ENCODE assay signal across 23 cellular contexts in the genomic region with DNA sequence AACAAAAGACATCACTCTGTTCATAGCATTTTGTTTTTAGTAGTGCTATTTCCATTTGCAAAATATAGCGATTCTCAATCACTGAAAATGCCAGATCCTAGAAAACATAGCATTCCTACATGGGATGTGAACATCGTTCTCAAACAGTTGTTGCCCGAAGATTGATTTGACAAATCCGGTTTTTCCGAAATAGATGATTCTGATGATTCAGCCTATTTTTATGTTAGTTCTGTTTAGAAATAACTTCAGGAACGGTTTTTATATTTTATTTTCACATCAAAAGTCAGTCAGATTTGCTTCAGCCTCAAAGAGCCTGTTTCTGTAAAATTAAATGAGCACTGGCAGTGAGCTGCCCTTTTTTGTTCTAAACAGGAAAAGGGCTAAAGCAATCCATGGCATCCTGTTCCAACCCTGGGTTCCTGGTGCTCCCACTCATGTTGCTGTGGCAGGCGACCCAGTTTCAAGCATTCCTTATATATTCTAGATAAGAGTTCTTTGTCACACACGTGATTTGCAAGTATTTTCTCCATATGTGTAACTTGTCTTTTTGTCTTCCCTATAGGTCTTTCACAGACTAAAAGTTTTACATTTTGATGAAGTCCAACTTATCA.
"Had no signal": no experiment of that assay in that cellular context is flagged by ENCODE, and none has a peak within 500 bp of the region (broad histone marks: within the 10 kb centered on the region; RNA-seq: fewer than 3 reads in every experiment).

No MANE protein-coding gene starts in this region.

- H3K4me3 Mint-ChIP-seq: activated CD4-positive, alpha-beta memory T cell treated with anti-CD3 and anti-CD28 coated beads for 36 hours; activated CD4-positive, alpha-beta T cell treated with anti-CD3 and anti-CD28 coated beads, Interleukin-2, amount 10 ng/mL, durations not matched to agents 7 days and 5 days; activated naive CD4-positive, alpha-beta T cell treated with anti-CD3 and anti-CD28 coated beads for 36 hours; activated naive CD8-positive, alpha-beta T cell; activated T-helper 17 cell treated with anti-CD3 and anti-CD28 coated beads, Interleukin-2, amount 50 U/mL, for 72 hours; T-helper 17 cell had no signal

- H3K9me3 Mint-ChIP-seq: activated CD4-positive, alpha-beta memory T cell treated with anti-CD3 and anti-CD28 coated beads for 36 hours; activated CD4-positive, alpha-beta T cell treated with anti-CD3 and anti-CD28 coated beads, Interleukin-2, amount 10 ng/mL, durations not matched to agents 7 days and 5 days; activated naive CD4-positive, alpha-beta T cell treated with anti-CD3 and anti-CD28 coated beads for 36 hours; activated T-helper 17 cell treated with anti-CD3 and anti-CD28 coated beads, Interleukin-2, amount 50 U/mL, for 72 hours had no signal

- H3K4me1 Mint-ChIP-seq: activated CD4-positive, alpha-beta T cell treated with anti-CD3 and anti-CD28 coated beads, Interleukin-2, amount 10 ng/mL, durations not matched to agents 7 days and 5 days; T-helper 17 cell had no signal

- H3K36me3 Mint-ChIP-seq: activated CD4-positive, alpha-beta memory T cell treated with anti-CD3 and anti-CD28 coated beads for 36 hours had no signal

- H3K27me3 Mint-ChIP-seq: activated CD4-positive, alpha-beta memory T cell treated with anti-CD3 and anti-CD28 coated beads for 36 hours; activated naive CD8-positive, alpha-beta T cell had no signal

- DNase-seq: activated CD4-positive, alpha-beta memory T cell treated with anti-CD3 and anti-CD28 coated beads for 36 hours; activated CD4-positive, alpha-beta T cell treated with anti-CD3 and anti-CD28 coated beads, Interleukin-2, amount 10 ng/mL, durations not matched to agents 7 days and 5 days; activated CD4-positive, CD25-positive, alpha-beta regulatory T cell; activated CD8-positive, alpha-beta memory T cell treated with anti-CD3 and anti-CD28 coated beads for 24 hours; activated gamma-delta T cell; activated naive CD4-positive, alpha-beta T cell treated with anti-CD3 and anti-CD28 coated beads for 36 hours; activated T-cell treated with anti-CD3 and anti-CD28 coated beads for 4 hours; activated T-cell treated with anti-CD3 and anti-CD28 coated beads, Interleukin-2, amount 50 U/mL, for 48 hours; brain microvascular endothelial cell; MG63; MV-4-11; NCI-H1092 treated with DMSO at 0.1 percent for 48 hours; NCI-H1436; NCI-H1694 treated with DMSO at 0.1 percent for 48 hours; NCI-H2029 treated with DMSO at 0.1 percent for 48 hours; NCI-H345; NCI-H510A treated with DMSO at 0.1 percent for 48 hours; NCI-H69; SHP77 treated with DMSO at 0.1 percent for 48 hours; T-helper 17 cell; T1000 had no signal

- H3K27ac Mint-ChIP-seq: activated CD4-positive, alpha-beta memory T cell treated with anti-CD3 and anti-CD28 coated beads for 36 hours; activated CD4-positive, alpha-beta T cell treated with anti-CD3 and anti-CD28 coated beads, Interleukin-2, amount 10 ng/mL, durations not matched to agents 7 days and 5 days; activated naive CD4-positive, alpha-beta T cell treated with anti-CD3 and anti-CD28 coated beads for 36 hours; activated naive CD8-positive, alpha-beta T cell; activated T-helper 17 cell treated with anti-CD3 and anti-CD28 coated beads, Interleukin-2, amount 50 U/mL, for 72 hours; T-helper 17 cell had no signal

- ATAC-seq: activated T-helper 17 cell treated with anti-CD3 and anti-CD28 coated beads, Interleukin-2, amount 50 U/mL, for 72 hours; T-helper 17 cell had no signal
